8 cellular contexts compared by ENCODE assay signal in genomic region chr6:122400467-122401089, GRCh38. TPM values are rescaled to one million over a fixed set of nuclear protein-coding genes. Genes with fewer than 3 reads are reported as not detected.
DNase-seq lines count a peak whose midpoint lies in the region; ATAC-seq and TF ChIP-seq lines count a peak whose summit lies in the region.

No MANE protein-coding gene starts in this region.

- H3K4me1 Mint-ChIP-seq in T-helper 1 cell treated with Interleukin-12 subunit alpha and Interleukin-12 subunit beta and Interleukin-4 antibody, amounts not matched to agents 30 μg/mL and 1 μg/mL, for 36 hours (ENCODE audit: low read depth): peaks cover 28% of the 10 kb centered on the region

- no peaks in the 10 kb centered on the region for H3K36me3 ChIP-seq in iPS-18a (ENCODE audit: control insufficient read depth, low read depth, low read length)
- no peaks in the 10 kb centered on the region for H3K36me3 ChIP-seq in stomach smooth muscle (ENCODE audit: control insufficient read depth in 2 of 2, insufficient read depth in 2 of 2, low read length in 2 of 2)

- H3K27me3 Mint-ChIP-seq in T-helper 1 cell treated with Interleukin-12 subunit alpha and Interleukin-12 subunit beta and Interleukin-4 antibody, amounts not matched to agents 30 μg/mL and 1 μg/mL, for 36 hours (ENCODE audit: low read depth): no peaks in the 10 kb centered on the region

- H3K4me3 Mint-ChIP-seq in T-helper 1 cell treated with Interleukin-12 subunit alpha and Interleukin-12 subunit beta and Interleukin-4 antibody, amounts not matched to agents 30 μg/mL and 1 μg/mL, for 36 hours: peak overlapping the region; percentile 99

- no peaks in the 10 kb centered on the region for H3K9me3 Mint-ChIP-seq in T-helper 1 cell treated with Interleukin-12 subunit alpha and Interleukin-12 subunit beta and Interleukin-4 antibody, amounts not matched to agents 30 μg/mL and 1 μg/mL, for 36 hours

- H3K9ac ChIP-seq in iPS-18a (ENCODE audit: low read length) (peak overlapping the region; percentile 89), stomach smooth muscle (ENCODE audit: low read length in 2 of 2) (peak overlapping the region; percentile 90 to 96)

- H3K27ac ChIP-seq in iPS-18a (ENCODE audit: low read length) (no peak overlapping the region), stomach smooth muscle (ENCODE audit: low read length) (no peak overlapping the region)

- ATAC-seq in HG03280 (IDR thresholded peaks at IDR 0.05; ENCODE audit: unreplicated experiment): no peak
- no peak for ATAC-seq in esophagus mucosa

- H3K4me3 ChIP-seq in WI38 (ENCODE audit: low read depth, low read length) (peak overlapping the region; percentile 95), iPS-18a (ENCODE audit: low read length) (peak overlapping the region; percentile 93), stomach smooth muscle (ENCODE audit: low read length in 2 of 2) (peak overlapping the region; percentile 95 to 97)

- H3K9me3 ChIP-seq in iPS-18a (ENCODE audit: control insufficient read depth, low read depth, low read length) (no peaks in the 10 kb centered on the region), stomach smooth muscle (ENCODE audit: control insufficient read depth in 2 of 2, low read length in 2 of 2) (no peaks in the 10 kb centered on the region)

- TF ChIP-seq CTCF in WI38 (IDR thresholded peaks at IDR 0.05; ENCODE audit: low read depth, low read length): no peak

- H3K36me3 Mint-ChIP-seq in T-helper 1 cell treated with Interleukin-12 subunit alpha and Interleukin-12 subunit beta and Interleukin-4 antibody, amounts not matched to agents 30 μg/mL and 1 μg/mL, for 36 hours (ENCODE audit: low read depth): peaks cover 6% of the 10 kb centered on the region

- H3K4me1 ChIP-seq in iPS-18a (ENCODE audit: control insufficient read depth, low read depth, low read length) (peaks cover 1% of the 10 kb centered on the region), stomach smooth muscle (ENCODE audit: control insufficient read depth, insufficient read depth, low read length) (peaks cover 5% of the 10 kb centered on the region)

- H3K27me3 ChIP-seq in iPS-18a (ENCODE audit: control insufficient read depth, insufficient read depth, low read length): peaks cover 46% of the 10 kb centered on the region
- no peaks in the 10 kb centered on the region for H3K27me3 ChIP-seq in stomach smooth muscle (ENCODE audit: control insufficient read depth in 1 of 2, insufficient read depth in 2 of 2, low read length in 2 of 2)

- DNase-seq in T-helper 1 cell: no peak
- no peak for DNase-seq in DMS79 (lab: John Stamatoyannopoulos, UW)

- H3K27ac Mint-ChIP-seq in T-helper 1 cell treated with Interleukin-12 subunit alpha and Interleukin-12 subunit beta and Interleukin-4 antibody, amounts not matched to agents 30 μg/mL and 1 μg/mL, for 36 hours: peak overlapping the region; percentile 97

RNA-seq across cellular contexts. Expression of gene HSF2, which starts 1.1 kb away (rescaled TPM):
- total RNA-seq in esophagus mucosa: 4.7 TPM
